Comparison of ENCODE assay signal across 24 cellular contexts in the genomic region with DNA sequence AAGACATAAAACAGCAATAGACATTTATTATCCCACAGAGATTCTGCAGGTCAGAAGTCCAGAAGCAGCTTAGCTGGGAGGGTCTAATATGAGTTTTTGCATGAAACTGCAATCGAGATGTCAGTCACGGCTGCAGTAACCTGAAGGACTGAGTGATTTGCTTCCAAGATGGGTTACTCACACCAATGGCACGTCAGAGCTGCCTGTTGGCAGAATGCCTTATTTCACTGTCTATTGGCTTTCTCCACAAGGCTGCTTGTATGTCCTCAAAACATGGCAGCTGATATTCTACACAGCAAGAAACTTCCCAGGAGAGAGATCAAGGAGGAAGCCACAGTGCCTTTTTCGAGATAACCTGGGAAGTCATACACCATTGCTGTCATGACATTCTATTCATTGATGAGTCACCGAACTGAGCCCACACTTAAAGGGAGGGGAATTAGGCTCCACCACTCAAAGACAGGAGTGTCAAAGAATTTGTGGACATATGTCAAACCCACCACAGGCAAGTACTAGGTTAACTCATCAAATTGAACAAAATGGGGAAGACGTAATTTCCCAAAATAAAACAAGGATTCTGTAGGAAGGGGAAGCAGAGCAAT.
DNase-seq lines count a peak whose midpoint lies in the region; ATAC-seq, FAIRE-seq and TF ChIP-seq lines count a peak whose summit lies in the region.
"Had no signal": no experiment of that assay in that cellular context is flagged by ENCODE, and none has a peak within 500 bp of the region (broad histone marks: within the 10 kb centered on the region; RNA-seq: fewer than 3 reads in every experiment).

No MANE protein-coding gene starts in this region.

- POLR2A ChIA-PET in WTC11 (lab: Charles Lee), result no interaction called here

- peaks cover 11% of the 10 kb centered on the region for H3K36me3 Mint-ChIP-seq in WTC11
- H3K36me3 Mint-ChIP-seq: activated CD8-positive, alpha-beta memory T cell treated with anti-CD3 and anti-CD28 coated beads, Interleukin-2, amount 10 ng/mL, durations not matched to agents 7 days and 5 days; mesothelial cell of epicardium had no signal

- no peak overlapping the region for H3K27ac Mint-ChIP-seq in WTC11
- H3K27ac Mint-ChIP-seq: activated CD8-positive, alpha-beta memory T cell treated with anti-CD3 and anti-CD28 coated beads, Interleukin-2, amount 10 ng/mL, durations not matched to agents 7 days and 5 days; activated naive CD8-positive, alpha-beta T cell treated with anti-CD3 and anti-CD28 coated beads, Interleukin-2, amount 50 U/mL, for 24 hours; activated T-helper 17 cell treated with anti-CD3 and anti-CD28 coated beads, Interleukin-2, amount 50 U/mL, for 72 hours; mesothelial cell of epicardium; nephron had no signal

- CTCF ChIA-PET in WTC11 (lab: Charles Lee), result no interaction called here

- no peak overlapping the region for H3K4me3 Mint-ChIP-seq in WTC11
- H3K4me3 Mint-ChIP-seq: activated CD8-positive, alpha-beta memory T cell treated with anti-CD3 and anti-CD28 coated beads, Interleukin-2, amount 10 ng/mL, durations not matched to agents 7 days and 5 days; activated naive CD8-positive, alpha-beta T cell treated with anti-CD3 and anti-CD28 coated beads, Interleukin-2, amount 50 U/mL, for 24 hours; activated T-helper 17 cell treated with anti-CD3 and anti-CD28 coated beads, Interleukin-2, amount 50 U/mL, for 72 hours; mesothelial cell of epicardium; nephron had no signal

- DNase-seq in Caki2 (ENCODE audit: low read depth), result peak; percentile 19
- peak; percentile 27 for DNase-seq in RCC 7860 (ENCODE audit: low spot score)
- peak; percentile 2 to 29 for DNase-seq in cardiac fibroblast (ENCODE audit: low read depth in 2 of 2)
- DNase-seq in foreskin keratinocyte, result peak in 1 of 2 donors; percentile 31
- no peak for DNase-seq in amniotic stem cell (lab: John Stamatoyannopoulos, UW)
- no peak for DNase-seq in right cardiac atrium
- no peak for DNase-seq in WTC11 (ENCODE audit: low spot score)
- DNase-seq in NCI-H526 treated with DMSO at 0.1 percent for 48 hours (lab: John Stamatoyannopoulos, UW), result no peak
- DNase-seq: activated CD4-positive, alpha-beta T cell treated with anti-CD3 and anti-CD28 coated beads for 4 hours; activated CD8-positive, alpha-beta memory T cell treated with anti-CD3 and anti-CD28 coated beads, Interleukin-2, amount 10 ng/mL, durations not matched to agents 7 days and 5 days; activated naive CD8-positive, alpha-beta T cell treated with anti-CD3 and anti-CD28 coated beads, Interleukin-2, amount 50 U/mL, for 24 hours; C1 segment of cervical spinal cord; effector memory CD4-positive, alpha-beta T cell; GDM1; kidney glomerular epithelial cell; NCI-H1694 treated with DMSO at 0.1 percent for 48 hours; NCI-H226 had no signal

- H3K4me3 ChIP-seq in cardiac fibroblast (replicated peaks in 1 of 2; ENCODE audit: low read depth in 2 of 2, low read length in 2 of 2) (no peak overlapping the region), right cardiac atrium (ENCODE audit: low read length) (no peak overlapping the region)
- H3K4me3 ChIP-seq: GM12878, Peyer's patch had no signal

- peaks cover 14% of the 10 kb centered on the region for H3K9me3 Mint-ChIP-seq in WTC11
- H3K9me3 Mint-ChIP-seq: activated naive CD8-positive, alpha-beta T cell treated with anti-CD3 and anti-CD28 coated beads, Interleukin-2, amount 50 U/mL, for 24 hours; nephron had no signal

- FAIRE-seq in RCC 7860 (lab: Jason Lieb, UNC), result peak; percentile 61
- FAIRE-seq: A204.1, GM12878, H54 had no signal

- no peaks in the 10 kb centered on the region for H3K4me1 ChIP-seq in foreskin keratinocyte
- H3K4me1 ChIP-seq in right cardiac atrium (ENCODE audit: control insufficient read depth, insufficient read depth, low read length), result no peaks in the 10 kb centered on the region
- H3K4me1 ChIP-seq: Peyer's patch had no signal

- H3K27ac ChIP-seq in foreskin keratinocyte, result no peak overlapping the region
- no peak overlapping the region for H3K27ac ChIP-seq in right cardiac atrium (ENCODE audit: low read length)
- H3K27ac ChIP-seq: Peyer's patch had no signal

- ATAC-seq in foreskin keratinocyte, result peak; percentile 14
- no peak for ATAC-seq in right cardiac atrium
- ATAC-seq in WTC11, result no peak
- ATAC-seq: activated CD8-positive, alpha-beta memory T cell treated with anti-CD3 and anti-CD28 coated beads, Interleukin-2, amount 10 ng/mL, durations not matched to agents 7 days and 5 days; activated naive CD8-positive, alpha-beta T cell treated with anti-CD3 and anti-CD28 coated beads, Interleukin-2, amount 50 U/mL, for 24 hours; activated T-helper 17 cell treated with anti-CD3 and anti-CD28 coated beads, Interleukin-2, amount 50 U/mL, for 72 hours; GM12878 had no signal

- TF ChIP-seq CTCF in cardiac fibroblast (IDR thresholded peaks at IDR 0.05; ENCODE audit: low read depth, low read length) (no peak), foreskin keratinocyte (conservative IDR thresholded peaks at IDR 0.05) (no peak), WTC11 (IDR thresholded peaks at IDR 0.05) (no peak)

- H3K9me3 ChIP-seq in right cardiac atrium (ENCODE audit: control insufficient read depth, low read length), result no peaks in the 10 kb centered on the region
- H3K9me3 ChIP-seq: Peyer's patch had no signal

- H3K27me3 ChIP-seq in foreskin keratinocyte (peaks cover 1% of the 10 kb centered on the region), right cardiac atrium (ENCODE audit: control insufficient read depth, insufficient read depth) (no peaks in the 10 kb centered on the region)
- H3K27me3 ChIP-seq: Peyer's patch had no signal

- 60% methylated on average over 6 of the region's 6 CpGs for WGBS in right cardiac atrium

- intact Hi-C loops in right cardiac atrium (cut with DNase I), result no loop called here

- H3K4me1 Mint-ChIP-seq in WTC11, result no peaks in the 10 kb centered on the region
- H3K4me1 Mint-ChIP-seq: activated CD8-positive, alpha-beta memory T cell treated with anti-CD3 and anti-CD28 coated beads, Interleukin-2, amount 10 ng/mL, durations not matched to agents 7 days and 5 days; activated naive CD8-positive, alpha-beta T cell treated with anti-CD3 and anti-CD28 coated beads, Interleukin-2, amount 50 U/mL, for 24 hours; activated T-helper 17 cell treated with anti-CD3 and anti-CD28 coated beads, Interleukin-2, amount 50 U/mL, for 72 hours; mesothelial cell of epicardium; nephron had no signal

- H3K27me3 Mint-ChIP-seq in WTC11 (ENCODE audit: low read depth), result no peaks in the 10 kb centered on the region
- H3K27me3 Mint-ChIP-seq: activated CD8-positive, alpha-beta memory T cell treated with anti-CD3 and anti-CD28 coated beads, Interleukin-2, amount 10 ng/mL, durations not matched to agents 7 days and 5 days; activated naive CD8-positive, alpha-beta T cell treated with anti-CD3 and anti-CD28 coated beads, Interleukin-2, amount 50 U/mL, for 24 hours had no signal

- in situ Hi-C loops in Caki2 (cut with HindIII; ENCODE audit: low pct_unique_long_range_greater_than_20kb, low sequenced_read_pairs), result no loop called here

TF ChIP-seq in WTC11, 78 proteins besides CTCF, POLR2A, EP300 and RAD21:
- TF ChIP-seq, protein P1, sequence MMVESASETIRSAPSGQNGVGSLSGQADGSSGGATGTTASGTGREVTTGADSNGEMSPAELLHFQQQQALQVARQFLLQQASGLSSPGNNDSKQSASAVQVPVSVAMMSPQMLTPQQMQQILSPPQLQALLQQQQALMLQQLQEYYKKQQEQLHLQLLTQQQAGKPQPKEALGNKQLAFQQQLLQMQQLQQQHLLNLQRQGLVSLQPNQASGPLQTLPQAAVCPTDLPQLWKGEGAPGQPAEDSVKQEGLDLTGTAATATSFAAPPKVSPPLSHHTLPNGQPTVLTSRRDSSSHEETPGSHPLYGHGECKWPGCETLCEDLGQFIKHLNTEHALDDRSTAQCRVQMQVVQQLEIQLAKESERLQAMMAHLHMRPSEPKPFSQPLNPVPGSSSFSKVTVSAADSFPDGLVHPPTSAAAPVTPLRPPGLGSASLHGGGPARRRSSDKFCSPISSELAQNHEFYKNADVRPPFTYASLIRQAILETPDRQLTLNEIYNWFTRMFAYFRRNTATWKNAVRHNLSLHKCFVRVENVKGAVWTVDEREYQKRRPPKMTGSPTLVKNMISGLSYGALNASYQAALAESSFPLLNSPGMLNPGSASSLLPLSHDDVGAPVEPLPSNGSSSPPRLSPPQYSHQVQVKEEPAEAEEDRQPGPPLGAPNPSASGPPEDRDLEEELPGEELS (CRISPR knock-in tag; IDR thresholded peaks at IDR 0.05), result no peak
- TF ChIP-seq GABPB1 (CRISPR knock-in tag; IDR thresholded peaks at IDR 0.05) (no peak), SOX15 (CRISPR knock-in tag; IDR thresholded peaks at IDR 0.05) (no peak)
- TF ChIP-seq, protein P2, sequence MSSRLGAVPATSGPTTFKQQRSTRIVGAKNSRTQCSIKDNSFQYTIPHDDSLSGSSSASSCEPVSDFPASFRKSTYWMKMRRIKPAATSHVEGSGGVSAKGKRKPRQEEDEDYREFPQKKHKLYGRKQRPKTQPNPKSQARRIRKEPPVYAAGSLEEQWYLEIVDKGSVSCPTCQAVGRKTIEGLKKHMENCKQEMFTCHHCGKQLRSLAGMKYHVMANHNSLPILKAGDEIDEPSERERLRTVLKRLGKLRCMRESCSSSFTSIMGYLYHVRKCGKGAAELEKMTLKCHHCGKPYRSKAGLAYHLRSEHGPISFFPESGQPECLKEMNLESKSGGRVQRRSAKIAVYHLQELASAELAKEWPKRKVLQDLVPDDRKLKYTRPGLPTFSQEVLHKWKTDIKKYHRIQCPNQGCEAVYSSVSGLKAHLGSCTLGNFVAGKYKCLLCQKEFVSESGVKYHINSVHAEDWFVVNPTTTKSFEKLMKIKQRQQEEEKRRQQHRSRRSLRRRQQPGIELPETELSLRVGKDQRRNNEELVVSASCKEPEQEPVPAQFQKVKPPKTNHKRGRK (CRISPR knock-in tag; IDR thresholded peaks at IDR 0.05; ENCODE audit: borderline replicate concordance), result no peak
TF ChIP-seq in WTC11: peak in this region for 0.

Comparison
In these comparisons a context has a peak if more than half of its experiments do, and no peak if none do; other contexts are left out.
1. DNase-seq: peak in Caki2 (single experiment), RCC 7860 (single experiment) and cardiac fibroblast (2 of 2); none in amniotic stem cell (single experiment), right cardiac atrium (0 of 3), WTC11 (single experiment) and NCI-H526 treated with DMSO at 0.1 percent for 48 hours (single experiment).